In genomic region chr12:111219440-111219839, GRCh38 we compare ENCODE assay signal across 33 cellular contexts.
"Had no signal": no experiment of that assay in that cellular context is flagged by ENCODE, and none has a peak within 500 bp of the region (broad histone marks: within the 10 kb centered on the region; RNA-seq: fewer than 3 reads in every experiment).

No MANE protein-coding gene starts in this region.

- H3K36me3 ChIP-seq: adrenal gland, brain microvascular endothelial cell, breast epithelium had no signal

- H3K27ac ChIP-seq: adrenal gland, body of pancreas, brain microvascular endothelial cell, breast epithelium had no signal

- FAIRE-seq: astrocyte, colon, TTC549 had no signal

- H3K27me3 ChIP-seq: adrenal gland, body of pancreas, brain microvascular endothelial cell had no signal

- DNase-seq: activated B cell treated with CpG ODN at 0.5 μM for 24 hours; activated CD4-positive, alpha-beta memory T cell treated with anti-CD3 and anti-CD28 coated beads for 36 hours; activated CD4-positive, alpha-beta T cell treated with anti-CD3 and anti-CD28 coated beads for 4 hours; activated CD4-positive, alpha-beta T cell treated with anti-CD3 and anti-CD28 coated beads, Interleukin-2, amount 10 ng/mL, durations not matched to agents 24 days and 14 days; activated CD4-positive, alpha-beta T cell treated with anti-CD3 and anti-CD28 coated beads, Interleukin-2, amount 50 U/mL, for 1 hour; activated CD4-positive, alpha-beta T cell treated with anti-CD3 and anti-CD28 coated beads, Interleukin-2, amount 50 U/mL, for 4 hours; activated CD4-positive, CD25-positive, alpha-beta regulatory T cell treated with anti-CD3 and anti-CD28 coated beads, Interleukin-2, amount 50 U/mL, for 72 hours; activated CD8-positive, alpha-beta memory T cell treated with anti-CD3 and anti-CD28 coated beads, Interleukin-2, amount 50 U/mL, for 4 hours; activated CD8-positive, alpha-beta T cell treated with anti-CD3 and anti-CD28 coated beads for 36 hours; activated effector memory CD4-positive, alpha-beta T cell treated with anti-CD3 and anti-CD28 coated beads, Interleukin-2, amount 50 U/mL, for 16 hours; activated gamma-delta T cell treated with Interleukin-2 at 50 U/mL for 16 hours; activated naive CD4-positive, alpha-beta T cell; activated naive CD4-positive, alpha-beta T cell treated with anti-CD3 and anti-CD28 coated beads for 36 hours; activated naive CD4-positive, alpha-beta T cell treated with anti-CD3 and anti-CD28 coated beads, Interleukin-2, amount 50 U/mL, for 16 hours; activated naive CD8-positive, alpha-beta T cell treated with anti-CD3 and anti-CD28 coated beads for 36 hours; activated T-cell treated with anti-CD3 and anti-CD28 coated beads for 4 hours; activated T-cell treated with anti-CD3 and anti-CD28 coated beads, Interleukin-2, amount 50 U/mL, for 1 hour; activated T-cell treated with anti-CD3 and anti-CD28 coated beads, Interleukin-2, amount 50 U/mL, for 4 hours; activated T-cell treated with anti-CD3 and anti-CD28 coated beads, Interleukin-2, amount 50 U/mL, for 72 hours; adrenal gland; amniotic stem cell; aorta; body of pancreas; brain microvascular endothelial cell; central memory CD4-positive, alpha-beta T cell; T-helper 2 cell; T-helper 9 cell had no signal

- H3K4me3 ChIP-seq: adrenal gland, body of pancreas, breast epithelium had no signal

- H3K4me1 ChIP-seq: adrenal gland, body of pancreas, breast epithelium had no signal

- ATAC-seq: activated CD8-positive, alpha-beta T cell treated with anti-CD3 and anti-CD28 coated beads for 36 hours; activated naive CD4-positive, alpha-beta T cell treated with anti-CD3 and anti-CD28 coated beads, Interleukin-2, amount 50 U/mL, for 72 hours; activated T-cell treated with anti-CD3 and anti-CD28 coated beads, Interleukin-2, amount 50 U/mL, for 4 hours; activated T-cell treated with anti-CD3 and anti-CD28 coated beads, Interleukin-2, amount 50 U/mL, for 72 hours; activated T-helper 17 cell treated with anti-CD3 and anti-CD28 coated beads, Interleukin-2, amount 50 U/mL, for 72 hours; body of pancreas had no signal

- H3K9me3 ChIP-seq: adrenal gland, body of pancreas, breast epithelium had no signal
